In genomic region chr22:30196141-30196866, GRCh38 we compare ENCODE assay signal across 8 cellular contexts. TPM values are rescaled to one million over a fixed set of nuclear protein-coding genes. Genes with fewer than 3 reads are reported as not detected.
DNase-seq lines count a peak whose midpoint lies in the region; ATAC-seq and TF ChIP-seq lines count a peak whose summit lies in the region.

No MANE protein-coding gene starts in this region.

- H3K36me3 ChIP-seq in lower lobe of right lung, result no peaks in the 10 kb centered on the region

- peak overlapping the region; percentile 39 for H3K4me3 Mint-ChIP-seq in chondrocyte (ENCODE audit: unreplicated experiment)

- H3K4me1 ChIP-seq in lower lobe of right lung, result peaks cover 44% of the 10 kb centered on the region

- H3K27ac Mint-ChIP-seq in chondrocyte (ENCODE audit: unreplicated experiment), result peak overlapping the region; percentile 99

- H3K27me3 ChIP-seq in lower lobe of right lung (ENCODE audit: low read depth), result no peaks in the 10 kb centered on the region

- H3K36me3 Mint-ChIP-seq in chondrocyte (ENCODE audit: low read depth), result no peaks in the 10 kb centered on the region

- intact Hi-C loops in lower lobe of right lung (cut with DNase I), result no loop called here

- no peaks in the 10 kb centered on the region for H3K27me3 Mint-ChIP-seq in chondrocyte (ENCODE audit: low read depth)

- H3K4me1 Mint-ChIP-seq in chondrocyte (ENCODE audit: low read depth), result peaks cover 27% of the 10 kb centered on the region

- peak overlapping the region; percentile 9 for H3K4me3 ChIP-seq in lower lobe of right lung

- DNase-seq in GM10266 (ENCODE audit: extremely low spot score), result peak; percentile 54
- DNase-seq in NCI-H1417 (lab: John Stamatoyannopoulos, UW), result peak; percentile 56 to 80 (median 79)
- DNase-seq in UCSD-AML1 (lab: John Stamatoyannopoulos, UW; ENCODE audit: unreplicated experiment), result peak; percentile 79
- DNase-seq in chondrocyte (ENCODE audit: low spot score), result no peak
- DNase-seq in lower lobe of right lung, result peak; percentile 87
- DNase-seq in stimulated activated CD8-positive, alpha-beta memory T cell treated with anti-CD3 and anti-CD28 coated beads, Interleukin-15, amount 100 ng/mL, for 1 hour (ENCODE audit: low read depth), result peak; percentile 4
- no peak for DNase-seq in 8988T

- H3K27ac ChIP-seq in lower lobe of right lung, result peak overlapping the region; percentile 76

- no peaks in the 10 kb centered on the region for H3K9me3 ChIP-seq in lower lobe of right lung

- ATAC-seq in lower lobe of right lung, result peak; percentile 91 to 92
- no peak for ATAC-seq in HG03520 (IDR thresholded peaks at IDR 0.05; ENCODE audit: unreplicated experiment)

- H3K9me3 Mint-ChIP-seq in chondrocyte (ENCODE audit: low read depth), result no peaks in the 10 kb centered on the region

- TF ChIP-seq CTCF in GM10266 (IDR thresholded peaks at IDR 0.05; ENCODE audit: control insufficient read depth, insufficient read depth, low read depth, missing control alignments) (no peak), chondrocyte (IDR thresholded peaks at IDR 0.05) (no peak), lower lobe of right lung (IDR thresholded peaks at IDR 0.05) (no peak)

RNA-seq across cellular contexts. Expression of gene LIF, which starts 50.3 kb away (rescaled TPM):
- total RNA-seq in chondrocyte (18.9 to 21.5 TPM (median 21.3 TPM) in 3 replicates), lower lobe of right lung (3.1 TPM)

Comparison
In these comparisons a context has a peak if more than half of its experiments do, and no peak if none do; other contexts are left out.
1. DNase-seq: peak in GM10266 (single experiment), NCI-H1417 (3 of 3), UCSD-AML1 (single experiment), lower lobe of right lung (single experiment) and stimulated activated CD8-positive, alpha-beta memory T cell treated with anti-CD3 and anti-CD28 coated beads, Interleukin-15, amount 100 ng/mL, for 1 hour (single experiment); none in chondrocyte (single experiment) and 8988T (single experiment).